1 cellular context compared by ENCODE assay signal in the genomic region with DNA sequence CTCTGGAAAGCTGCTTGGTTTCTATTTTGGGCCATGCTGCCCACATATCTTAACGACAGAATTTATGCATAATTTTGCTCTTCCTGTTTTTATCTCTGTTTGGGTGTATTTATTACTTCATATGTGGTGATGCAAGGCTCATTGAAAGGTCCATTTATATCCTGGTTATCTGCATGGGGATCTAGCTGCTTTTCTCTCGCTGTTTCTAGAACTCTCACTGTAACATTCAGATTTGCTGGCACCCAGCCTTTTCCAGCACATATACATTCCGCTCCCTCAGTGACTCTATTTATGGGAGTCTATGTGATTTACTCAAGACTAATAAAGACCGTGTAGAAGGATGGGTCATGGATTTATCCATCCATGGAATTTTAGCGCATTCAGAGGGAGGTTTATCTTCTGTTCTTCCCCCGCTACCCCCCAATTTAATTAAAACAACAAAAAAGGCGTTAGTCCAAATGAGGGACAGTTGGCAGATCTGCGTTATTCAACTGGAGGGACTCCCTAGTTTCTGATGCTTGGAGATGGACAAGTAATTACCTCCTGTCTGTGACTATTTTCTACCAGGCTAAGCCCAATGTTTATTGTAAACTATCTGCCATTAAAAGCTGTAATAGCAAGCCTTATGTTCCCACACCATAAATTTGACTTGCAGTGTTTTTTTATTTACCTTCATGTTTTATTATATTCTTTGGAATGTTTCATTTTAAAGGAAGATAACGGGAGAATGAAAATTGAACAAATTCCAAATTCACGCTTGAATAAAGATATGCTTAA.
TF ChIP-seq lines count a peak whose summit lies in the region.

No MANE protein-coding gene starts in this region.

TF ChIP-seq in HEK293, 187 proteins besides CTCF, POLR2A, EP300 and RAD21 (continued from another document):
- TF ChIP-seq ZNF610 (tag by site-specific recombination; IDR thresholded peaks at IDR 0.05; ENCODE audit: borderline replicate concordance) (peak; percentile 43; the same call in 1 of the 2 replicates), MEIS1 (CRISPR knock-in tag; IDR thresholded peaks at IDR 0.05; ENCODE audit: borderline replicate concordance) (no peak), YY1 (tag by site-specific recombination; IDR thresholded peaks at IDR 0.05) (no peak), ZFP41 (tag by site-specific recombination; IDR thresholded peaks at IDR 0.05; ENCODE audit: borderline replicate concordance) (no peak), PRDM1 (tag by site-specific recombination; IDR thresholded peaks at IDR 0.05) (peak; percentile 39; the same call in 1 of the 2 replicates), ZBTB20 (tag by site-specific recombination; IDR thresholded peaks at IDR 0.05) (peak; percentile 50; the same call in 1 of the 2 replicates), PRDM10 (tag by site-specific recombination; IDR thresholded peaks at IDR 0.05) (0 out of 2 replicates have a peak, but pooled peaks have one; percentile 21), ZNF843 (tag by site-specific recombination; IDR thresholded peaks at IDR 0.05) (no peak; the same call in 1 of the 2 replicates), KLF9 (tag by site-specific recombination; IDR thresholded peaks at IDR 0.05; ENCODE audit: low read depth) (no peak), BCL11A (tag by site-specific recombination; IDR thresholded peaks at IDR 0.05; ENCODE audit: low read depth) (no peak), ZNF623 (tag by site-specific recombination; IDR thresholded peaks at IDR 0.05) (no peak), ZNF366 (tag by site-specific recombination; conservative IDR thresholded peaks at IDR 0.05) (0 out of 2 replicates have a peak, but pooled peaks have one; percentile 9), ZNF2 (tag by site-specific recombination; IDR thresholded peaks at IDR 0.05) (no peak), ZNF140 (tag by site-specific recombination; IDR thresholded peaks at IDR 0.05) (peak; percentile 67; the same call in 1 of the 2 replicates), REPIN1 (tag by site-specific recombination; IDR thresholded peaks at IDR 0.05; ENCODE audit: low read depth) (no peak), ZNF561 (tag by site-specific recombination; IDR thresholded peaks at IDR 0.05; ENCODE audit: borderline replicate concordance) (no peak), ZNF692 (tag by site-specific recombination; IDR thresholded peaks at IDR 0.05) (no peak), GFI1B (tag by site-specific recombination; IDR thresholded peaks at IDR 0.05) (peak; percentile 66; the same call in 1 of the 2 replicates), WT1 (tag by site-specific recombination; IDR thresholded peaks at IDR 0.05) (peak; percentile 29; the same call in 1 of the 2 replicates), ZBTB48 (tag by site-specific recombination; IDR thresholded peaks at IDR 0.05) (peak; percentile 55; the same call in 1 of the 2 replicates), KLF10 (tag by site-specific recombination; IDR thresholded peaks at IDR 0.05) (no peak), ZNF302 (tag by site-specific recombination; IDR thresholded peaks at IDR 0.05; ENCODE audit: low read depth) (no peak), IKZF3 (tag by site-specific recombination; IDR thresholded peaks at IDR 0.05) (no peak), ZNF132 (tag by site-specific recombination; IDR thresholded peaks at IDR 0.05; ENCODE audit: borderline replicate concordance) (no peak), PRDM4 (tag by site-specific recombination; IDR thresholded peaks at IDR 0.05) (peak; percentile 75), ZBTB17 (tag by site-specific recombination; IDR thresholded peaks at IDR 0.05) (peak; percentile 45; the same call in 1 of the 2 replicates), ZFP69B (tag by site-specific recombination; IDR thresholded peaks at IDR 0.05) (no peak)
- TF ChIP-seq, protein P1, sequence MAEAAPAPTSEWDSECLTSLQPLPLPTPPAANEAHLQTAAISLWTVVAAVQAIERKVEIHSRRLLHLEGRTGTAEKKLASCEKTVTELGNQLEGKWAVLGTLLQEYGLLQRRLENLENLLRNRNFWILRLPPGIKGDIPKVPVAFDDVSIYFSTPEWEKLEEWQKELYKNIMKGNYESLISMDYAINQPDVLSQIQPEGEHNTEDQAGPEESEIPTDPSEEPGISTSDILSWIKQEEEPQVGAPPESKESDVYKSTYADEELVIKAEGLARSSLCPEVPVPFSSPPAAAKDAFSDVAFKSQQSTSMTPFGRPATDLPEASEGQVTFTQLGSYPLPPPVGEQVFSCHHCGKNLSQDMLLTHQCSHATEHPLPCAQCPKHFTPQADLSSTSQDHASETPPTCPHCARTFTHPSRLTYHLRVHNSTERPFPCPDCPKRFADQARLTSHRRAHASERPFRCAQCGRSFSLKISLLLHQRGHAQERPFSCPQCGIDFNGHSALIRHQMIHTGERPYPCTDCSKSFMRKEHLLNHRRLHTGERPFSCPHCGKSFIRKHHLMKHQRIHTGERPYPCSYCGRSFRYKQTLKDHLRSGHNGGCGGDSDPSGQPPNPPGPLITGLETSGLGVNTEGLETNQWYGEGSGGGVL (tag by site-specific recombination; IDR thresholded peaks at IDR 0.05) = peak; percentile 49; the same call in 1 of the 2 replicates
